In genomic region chr12:121263206-121263605, GRCh38 we compare ENCODE assay signal across 28 cellular contexts. TPM values are rescaled to one million over a fixed set of nuclear protein-coding genes. Genes with fewer than 3 reads are reported as not detected.
DNase-seq lines count a peak whose midpoint lies in the region; ATAC-seq, FAIRE-seq and TF ChIP-seq lines count a peak whose summit lies in the region.
"Had no signal": no experiment of that assay in that cellular context is flagged by ENCODE, and none has a peak within 500 bp of the region (broad histone marks: within the 10 kb centered on the region; RNA-seq: fewer than 3 reads in every experiment).

No MANE protein-coding gene starts in this region.

- no peak overlapping the region for H3K27ac ChIP-seq in mammary epithelial cell (ENCODE audit: insufficient read depth, low read depth, low read length)
- no peak overlapping the region for H3K27ac ChIP-seq in GM12878 (ENCODE audit: control insufficient read depth, insufficient read depth)
- H3K27ac ChIP-seq in kidney (ENCODE audit: low read depth in 2 of 2, low read length in 2 of 2): no peak overlapping the region
- H3K27ac ChIP-seq: BLaER1 had no signal

- H3K36me3 Mint-ChIP-seq in MCF 10A (ENCODE audit: insufficient read depth, unreplicated experiment): peaks cover 79% of the 10 kb centered on the region
- peaks cover 87% of the 10 kb centered on the region for H3K36me3 Mint-ChIP-seq in activated T-helper 17 cell treated with anti-CD3 and anti-CD28 coated beads, Interleukin-2, amount 50 U/mL, for 72 hours (ENCODE audit: low read depth)

- SMC1A ChIA-PET in GM12878 (lab: Charles Lee; ENCODE audit: uncharacterized antibody, unreplicated experiment): no interaction called here

- H3K27ac Mint-ChIP-seq in MCF 10A (ENCODE audit: low read depth, unreplicated experiment): no peak overlapping the region
- peak overlapping the region; percentile 45 for H3K27ac Mint-ChIP-seq in activated T-helper 17 cell treated with anti-CD3 and anti-CD28 coated beads, Interleukin-2, amount 50 U/mL, for 72 hours
- H3K27ac Mint-ChIP-seq: CD4-positive, alpha-beta memory T cell had no signal

- H3K9ac ChIP-seq in mammary epithelial cell (ENCODE audit: insufficient read depth, low read length) (no peak overlapping the region), GM12878 (ENCODE audit: control insufficient read depth, insufficient read depth, low read length) (no peak overlapping the region), kidney (ENCODE audit: low read length in 2 of 2) (no peak overlapping the region)
- H3K9ac ChIP-seq: BLaER1 had no signal

- H3K36me3 ChIP-seq in mammary epithelial cell (ENCODE audit: insufficient read depth, low read length) (peaks cover 8% of the 10 kb centered on the region), GM12878 (ENCODE audit: control insufficient read depth in 2 of 2, insufficient read depth in 2 of 2, low read length in 1 of 2) (peaks cover 8 to 12% of the 10 kb centered on the region in 2 experiments), kidney (ENCODE audit: control insufficient read depth in 1 of 2, insufficient read depth in 2 of 2, low read length in 2 of 2) (peaks cover 8 to 16% of the 10 kb centered on the region in 2 donors)

- in situ Hi-C loops in mammary epithelial cell (cut with MboI; ENCODE audit: low sequenced_read_pairs in 2 of 2): no loop called here
- in situ Hi-C loops in GM12878 (cut with MboI): no loop called here

- no peaks in the 10 kb centered on the region for H3K4me1 Mint-ChIP-seq in MCF 10A (ENCODE audit: insufficient read depth, unreplicated experiment)
- peaks cover 3% of the 10 kb centered on the region for H3K4me1 Mint-ChIP-seq in activated T-helper 17 cell treated with anti-CD3 and anti-CD28 coated beads, Interleukin-2, amount 50 U/mL, for 72 hours
- H3K4me1 Mint-ChIP-seq: CD14-positive monocyte; CD4-positive, alpha-beta memory T cell; CD4-positive, CD25-positive, alpha-beta regulatory T cell; CD8-positive, alpha-beta memory T cell had no signal

- H3K4me3 Mint-ChIP-seq in MCF 10A (ENCODE audit: unreplicated experiment): no peak overlapping the region
- no peak overlapping the region for H3K4me3 Mint-ChIP-seq in activated T-helper 17 cell treated with anti-CD3 and anti-CD28 coated beads, Interleukin-2, amount 50 U/mL, for 72 hours
- H3K4me3 Mint-ChIP-seq: CD14-positive monocyte; CD4-positive, alpha-beta memory T cell; CD4-positive, CD25-positive, alpha-beta regulatory T cell; CD8-positive, alpha-beta memory T cell had no signal

- H3K4me2 ChIP-seq in mammary epithelial cell (ENCODE audit: insufficient read depth, low read depth, low read length): no peak overlapping the region
- no peak overlapping the region for H3K4me2 ChIP-seq in GM12878 (ENCODE audit: control insufficient read depth, insufficient read depth)
- H3K4me2 ChIP-seq: BLaER1 had no signal

- TF ChIP-seq RAD21 in GM12878 (IDR thresholded peaks at IDR 0.05; ENCODE audit: insufficient read depth, low read depth, low read length): no peak

- dilution Hi-C loops in mammary epithelial cell (cut with HindIII; ENCODE audit: low sequenced_read_pairs): no loop called here

- TF ChIP-seq CTCF in MCF 10A (IDR thresholded peaks at IDR 0.05; ENCODE audit: unreplicated experiment) (no peak), mammary epithelial cell (conservative IDR thresholded peaks at IDR 0.05 in 1 of 2, IDR thresholded peaks at IDR 0.05 in 1 of 2; ENCODE audit: extremely low read depth in 1 of 2, insufficient read depth in 1 of 2, low read depth in 1 of 2, low read length in 2 of 2) (no peak), GM12878 (IDR thresholded peaks at IDR 0.05 in 2 of 3, conservative IDR thresholded peaks at IDR 0.05 in 1 of 3; ENCODE audit: control insufficient read depth in 2 of 3, extremely low read depth in 1 of 3, insufficient read depth in 1 of 3, low read depth in 3 of 3, low read length in 3 of 3) (no peak), kidney (IDR thresholded peaks at IDR 0.05; ENCODE audit: borderline replicate concordance, extremely low read depth, insufficient read depth) (no peak)

- no peaks in the 10 kb centered on the region for H3K9me3 ChIP-seq in mammary epithelial cell (replicated peaks; ENCODE audit: insufficient read depth, low read length)
- H3K9me3 ChIP-seq in GM12878 (replicated peaks; ENCODE audit: control insufficient read depth, insufficient read depth, low read length): no peaks in the 10 kb centered on the region
- H3K9me3 ChIP-seq in kidney (ENCODE audit: control insufficient read depth in 1 of 2, low read length in 2 of 2): no peaks in the 10 kb centered on the region
- H3K9me3 ChIP-seq: BE2C, BLaER1 had no signal

- H2AFZ ChIP-seq in mammary epithelial cell (ENCODE audit: low read depth, low read length) (no peak overlapping the region), GM12878 (ENCODE audit: control insufficient read depth, low read depth, low read length) (no peak overlapping the region)

- H4K20me1 ChIP-seq in mammary epithelial cell (ENCODE audit: insufficient read depth, low read length) (no peaks in the 10 kb centered on the region), GM12878 (ENCODE audit: control insufficient read depth, insufficient read depth) (no peaks in the 10 kb centered on the region)

- TSS peak; percentile 20 for BruUV-seq in MCF 10A (replicated peaks; lab: Mats Ljungman, UMichigan)
- BruUV-seq in mammary epithelial cell (replicated peaks; lab: Mats Ljungman, UMichigan): no TSS peak
- BruUV-seq in GM12878 (replicated peaks; lab: Mats Ljungman, UMichigan): no TSS peak

- POLR2A ChIA-PET in MCF 10A (lab: Yijun Ruan, JAX) (no interaction called here), GM12878 (lab: Charles Lee) (no interaction called here)

- TF ChIP-seq POLR2A in GM12878 (IDR thresholded peaks at IDR 0.05; ENCODE audit: low read depth, low read length): no peak

- DNase-seq in MCF 10A (ENCODE audit: unreplicated experiment) (no peak), mammary epithelial cell (no peak), GM12878 (ENCODE audit: low read depth, low spot score) (no peak), kidney (peak; percentile 6), iPS-NIHi11 (ENCODE audit: low spot score) (no peak)
- DNase-seq in stimulated activated CD4-positive, alpha-beta T cell treated with anti-CD3 and anti-CD28 coated beads, Interleukin-15, amount 100 ng/mL, for 24 hours: no peak
- DNase-seq: 8988T; ACHN; BE2C; C1 segment of cervical spinal cord; CD4-positive, alpha-beta memory T cell; CD4-positive, CD25-positive, alpha-beta regulatory T cell; CD8-positive, alpha-beta memory T cell; COR-L47; DMS 273 treated with DMSO at 0.1 percent for 48 hours; DMS153; DMS53; DMS79; DND-41; EL; GDM1 had no signal

- RAD21 ChIA-PET in GM12878 (lab: Charles Lee; ENCODE audit: unreplicated experiment): interaction anchor here (0.6 kb wide), 1 partner anchor 639 kb away, joined by 3 read pairs; no protein-coding TSS in a partner anchor

- H3K79me2 ChIP-seq in mammary epithelial cell (ENCODE audit: insufficient read depth, low read length): no peaks in the 10 kb centered on the region
- no peaks in the 10 kb centered on the region for H3K79me2 ChIP-seq in GM12878 (ENCODE audit: control insufficient read depth, insufficient read depth, low read length)

- intact Hi-C loops in MCF 10A (cut with micrococcal nuclease): no loop called here
- intact Hi-C loops in mammary epithelial cell (cut with micrococcal nuclease): no loop called here
- intact Hi-C loops in GM12878 (cut with micrococcal nuclease; ENCODE audit: unreplicated experiment): no loop called here
- intact Hi-C loops in kidney (cut with DNase I): no loop called here

- H3K27me3 Mint-ChIP-seq in MCF 10A (ENCODE audit: insufficient read depth, unreplicated experiment): no peaks in the 10 kb centered on the region
- no peaks in the 10 kb centered on the region for H3K27me3 Mint-ChIP-seq in activated T-helper 17 cell treated with anti-CD3 and anti-CD28 coated beads, Interleukin-2, amount 50 U/mL, for 72 hours
- H3K27me3 Mint-ChIP-seq: CD4-positive, alpha-beta memory T cell; CD4-positive, CD25-positive, alpha-beta regulatory T cell; CD8-positive, alpha-beta memory T cell had no signal

- no peak for TF ChIP-seq EP300 in GM12878 (IDR thresholded peaks at IDR 0.05; ENCODE audit: borderline replicate concordance in 1 of 2, control insufficient read depth in 1 of 2, low read depth in 2 of 2, low read length in 2 of 2)

- H3K4me3 ChIP-seq in mammary epithelial cell (replicated peaks in 1 of 3; ENCODE audit: insufficient read depth in 1 of 3, low read depth in 2 of 3, low read length in 3 of 3) (no peak overlapping the region), GM12878 (no peak overlapping the region), kidney (ENCODE audit: low read length in 2 of 2) (no peak overlapping the region)
- H3K4me3 ChIP-seq: BLaER1 had no signal

- no peaks in the 10 kb centered on the region for H3K9me3 Mint-ChIP-seq in MCF 10A (ENCODE audit: unreplicated experiment)
- H3K9me3 Mint-ChIP-seq in activated T-helper 17 cell treated with anti-CD3 and anti-CD28 coated beads, Interleukin-2, amount 50 U/mL, for 72 hours: no peaks in the 10 kb centered on the region
- H3K9me3 Mint-ChIP-seq: CD14-positive monocyte; CD4-positive, alpha-beta memory T cell; CD4-positive, CD25-positive, alpha-beta regulatory T cell; CD8-positive, alpha-beta memory T cell had no signal

- no peak for ATAC-seq in activated T-helper 17 cell treated with anti-CD3 and anti-CD28 coated beads, Interleukin-2, amount 50 U/mL, for 72 hours (replicated peaks)
- ATAC-seq in GM12878: no peak
- ATAC-seq in HG02938 (IDR thresholded peaks at IDR 0.05; ENCODE audit: unreplicated experiment): no peak

- H3K4me1 ChIP-seq in mammary epithelial cell (ENCODE audit: insufficient read depth, low read length): no peaks in the 10 kb centered on the region
- no peaks in the 10 kb centered on the region for H3K4me1 ChIP-seq in GM12878 (ENCODE audit: control insufficient read depth, insufficient read depth, low read length)
- H3K4me1 ChIP-seq in kidney (ENCODE audit: control insufficient read depth in 1 of 2, insufficient read depth in 1 of 2, low read depth in 1 of 2, low read length in 2 of 2): no peaks in the 10 kb centered on the region
- H3K4me1 ChIP-seq: BE2C, BLaER1 had no signal

- WGBS in mammary epithelial cell (ENCODE audit: low coverage, missing lambda C conversion rate): 98% methylated on average over 5 of the region's 5 CpGs
- 96% methylated on average over 5 of the region's 5 CpGs for WGBS in GM12878 (ENCODE audit: insufficient coverage, insufficient replicate concordance, low lambda C conversion rate, missing lambda C conversion rate)

- CTCF ChIA-PET in MCF 10A (lab: Yijun Ruan, JAX) (interaction anchor here (0.6 kb wide), 2 partner anchors 55 to 378 kb away, joined by 3 read pairs; no protein-coding TSS in a partner anchor), mammary epithelial cell (lab: Charles Lee; ENCODE audit: low non-redundant PET) (no interaction called here), GM12878 (lab: Yijun Ruan, JAX) (no interaction called here)

- no peak for FAIRE-seq in GM12878 (lab: Jason Lieb, UNC)
- no peak for FAIRE-seq in kidney (lab: Jason Lieb, UNC)
- FAIRE-seq: A204.1, GM12891, GM19239 had no signal

- H3K27me3 ChIP-seq in mammary epithelial cell (ENCODE audit: insufficient read depth, low read length): no peaks in the 10 kb centered on the region
- no peaks in the 10 kb centered on the region for H3K27me3 ChIP-seq in GM12878 (replicated peaks in 1 of 2; ENCODE audit: control insufficient read depth in 2 of 2, insufficient read depth in 2 of 2, low read length in 1 of 2)
- H3K27me3 ChIP-seq: BE2C, BLaER1 had no signal

RNA-seq across cellular contexts. Expression of gene CAMKK2, which starts 33.3 kb away (rescaled TPM):
- total RNA-seq in MCF 10A (2022) (31.9 and 36.3 TPM in 2 replicates), mammary epithelial cell (10 to 100 TPM; 24.8 to 26.0 TPM), GM12878 (2014; rRNA removed) (25.0 and 28.5 TPM in 2 replicates), GM12878 (2014; rRNA removed; fragmentation: Illumina TruSeq; extraction: Trizol) (17.1 and 17.7 TPM in 2 replicates), GM12878 (2021) (37.7 and 38.3 TPM in 2 replicates), kidney (35.6 TPM)
- polyA plus RNA-seq in mammary epithelial cell (25.6 TPM), GM12878 (2011; rRNA removed) (34.8 and 40.6 TPM in 2 replicates), GM12878 (2014; fragmentation: Illumina TruSeq; extraction: Trizol) (26.5 and 28.8 TPM in 2 replicates), GM12878 (2014; fragmentation: Nextera tagmentation; extraction: Ambion mirVana) (1 to 10 TPM; 5.2 to 5.3 TPM), GM12878 (2014; rRNA removed) (33.0 and 35.3 TPM in 2 replicates), GM12878 (2016; fragmentation: Nextera tagmentation; extraction: Ambion mirVana) (10 to 100 TPM; 23.7 to 24.8 TPM), kidney (ENCODE audit: insufficient read depth, low read depth, low replicate concordance) (16.3 TPM)
- polyA minus RNA-seq in mammary epithelial cell: 33.6 TPM
- 10 to 100 TPM; 16.9 to 30.1 TPM for total RNA-seq in activated T-helper 17 cell treated with anti-CD3 and anti-CD28 coated beads, Interleukin-2, amount 50 U/mL, for 72 hours
- 45.5 and 50.6 TPM in 2 replicates for total RNA-seq in GM12878 (2013; cell fraction: nucleolus; rRNA removed)
- polyA plus RNA-seq in GM12878 (2011; ENCODE audit: low read depth): 11.2 TPM
- 48.6 and 50.5 TPM in 2 replicates for polyA plus RNA-seq in GM12878 (2011; cell fraction: cytosol; rRNA removed)
- polyA plus RNA-seq in GM12878 (2011; cell fraction: nucleus; rRNA removed): 76.2 and 79.0 TPM in 2 replicates
- polyA plus RNA-seq in GM12878 (2012): 17.3 and 19.6 TPM in 2 replicates
- 46.7 and 58.2 TPM in 2 replicates for polyA minus RNA-seq in GM12878 (2011; rRNA and poly(A)+ RNA removed)
- 18.5 and 23.1 TPM in 2 replicates for polyA minus RNA-seq in GM12878 (2011; cell fraction: cytosol; rRNA and poly(A)+ RNA removed)
- 29.7 and 44.9 TPM in 2 replicates for polyA minus RNA-seq in GM12878 (2011; cell fraction: nucleus; rRNA and poly(A)+ RNA removed)

RNA-seq across cellular contexts. Expression of gene P2RX4, which starts 53.3 kb away (rescaled TPM):
- 8.1 and 10.7 TPM in 2 replicates for total RNA-seq in MCF 10A (2022)
- 1 to 10 TPM; 5.0 to 5.4 TPM for total RNA-seq in mammary epithelial cell
- polyA plus RNA-seq in mammary epithelial cell: 3.3 TPM
- 14.1 TPM for polyA minus RNA-seq in mammary epithelial cell
- total RNA-seq in activated T-helper 17 cell treated with anti-CD3 and anti-CD28 coated beads, Interleukin-2, amount 50 U/mL, for 72 hours: 10 to 100 TPM; 31.6 to 45.3 TPM
- total RNA-seq in GM12878 (2013; cell fraction: nucleolus; rRNA removed): 75.0 TPM in 2 replicates
- 25.3 and 28.0 TPM in 2 replicates for total RNA-seq in GM12878 (2014; rRNA removed)
- total RNA-seq in GM12878 (2014; rRNA removed; fragmentation: Illumina TruSeq; extraction: Trizol): 15.3 and 17.3 TPM in 2 replicates
- 17.0 and 18.6 TPM in 2 replicates for total RNA-seq in GM12878 (2021)
- 12.3 TPM for polyA plus RNA-seq in GM12878 (2011; ENCODE audit: low read depth)
- 35.2 and 43.4 TPM in 2 replicates for polyA plus RNA-seq in GM12878 (2011; rRNA removed)
- 46.5 and 63.0 TPM in 2 replicates for polyA plus RNA-seq in GM12878 (2011; cell fraction: cytosol; rRNA removed)
- 59.7 and 68.9 TPM in 2 replicates for polyA plus RNA-seq in GM12878 (2011; cell fraction: nucleus; rRNA removed)
- 16.2 and 20.4 TPM in 2 replicates for polyA plus RNA-seq in GM12878 (2012)
- 10.4 and 16.2 TPM in 2 replicates for polyA plus RNA-seq in GM12878 (2014; fragmentation: Illumina TruSeq; extraction: Trizol)
- polyA plus RNA-seq in GM12878 (2014; fragmentation: Nextera tagmentation; extraction: Ambion mirVana): 10 to 100 TPM in 1 of 2 experiments, 1 to 10 TPM in 1; 9.0 to 11.3 TPM
- 28.4 and 31.7 TPM in 2 replicates for polyA plus RNA-seq in GM12878 (2014; rRNA removed)
- 10 to 100 TPM; 22.4 to 27.4 TPM for polyA plus RNA-seq in GM12878 (2016; fragmentation: Nextera tagmentation; extraction: Ambion mirVana)
- 54.9 and 57.2 TPM in 2 replicates for polyA minus RNA-seq in GM12878 (2011; rRNA and poly(A)+ RNA removed)
- 9.9 and 10.8 TPM in 2 replicates for polyA minus RNA-seq in GM12878 (2011; cell fraction: cytosol; rRNA and poly(A)+ RNA removed)
- polyA minus RNA-seq in GM12878 (2011; cell fraction: nucleus; rRNA and poly(A)+ RNA removed): 25.8 and 32.5 TPM in 2 replicates
- total RNA-seq in kidney: 36.2 TPM
- polyA plus RNA-seq in kidney (ENCODE audit: insufficient read depth, low read depth, low replicate concordance): 28.8 TPM
